Comparison of ENCODE assay signal across 8 cellular contexts in genomic region chr3:52231502-52232278, GRCh38. TPM values are rescaled to one million over a fixed set of nuclear protein-coding genes. Genes with fewer than 3 reads are reported as not detected.
DNase-seq lines count a peak whose midpoint lies in the region; ATAC-seq, FAIRE-seq and TF ChIP-seq lines count a peak whose summit lies in the region.

No MANE protein-coding gene starts in this region.

- WGBS in testis, 2 donors, result 75 to 79% methylated on average over 7 to 28 of the region's 34 CpGs

- no peak for FAIRE-seq in H54 (lab: Jason Lieb, UNC)

- intact Hi-C loops in testis (cut with DNase I; ENCODE audit: low total_unique reads), result no loop called here

- no peaks in the 10 kb centered on the region for H3K36me3 ChIP-seq in testis (ENCODE audit: low read depth, missing control alignments)

- ATAC-seq in omental fat pad (ENCODE audit: low FRiP score), result peak; percentile 11

- peaks cover 11% of the 10 kb centered on the region for H3K4me1 ChIP-seq in testis

- H3K9me3 ChIP-seq in testis, result no peaks in the 10 kb centered on the region

- DNase-seq in AG08396 (ENCODE audit: low spot score), result peak; percentile 82
- peak; percentile 84 for DNase-seq in GM20000 (ENCODE audit: low spot score)
- peak; percentile 35 to 49 for DNase-seq in NOMO-1 (lab: John Stamatoyannopoulos, UW; ENCODE audit: unreplicated experiment in 2 of 2)
- peak; percentile 71 for DNase-seq in activated CD8-positive, alpha-beta memory T cell treated with anti-CD3 and anti-CD28 coated beads, Interleukin-2, amount 50 U/mL, for 24 hours (ENCODE audit: extremely low read depth)
- peak; percentile 79 to 91 for DNase-seq in erythroblast (lab: John Stamatoyannopoulos, UW)
- peak; percentile 49 for DNase-seq in omental fat pad (ENCODE audit: low spot score)
- peak; percentile 73 for DNase-seq in testis
- no peak for DNase-seq in H54 (ENCODE audit: insufficient read length, low spot score)

- H3K27ac ChIP-seq in testis, result no peak overlapping the region

- no peak overlapping the region for H3K4me3 ChIP-seq in testis

- no peaks in the 10 kb centered on the region for H3K27me3 ChIP-seq in testis

- no peak for TF ChIP-seq POLR2A in erythroblast (IDR thresholded peaks at IDR 0.05; ENCODE audit: low read length)
- no peak for TF ChIP-seq POLR2A in testis (IDR thresholded peaks at IDR 0.05)
- TF ChIP-seq POLR2A in H54 (IDR thresholded peaks at IDR 0.05; ENCODE audit: low read depth, low read length), result no peak

- TF ChIP-seq CTCF in GM20000 (IDR thresholded peaks at IDR 0.05; ENCODE audit: extremely low read depth, missing control alignments), result peak; percentile 96
- peak in 1 of 3 donors; percentile 45 for TF ChIP-seq CTCF in omental fat pad (IDR thresholded peaks at IDR 0.05)
- TF ChIP-seq CTCF in testis (IDR thresholded peaks at IDR 0.05), result peak; percentile 66 to 75 (median 68)

RNA-seq across cellular contexts. Expression of gene TLR9, which starts 6.2 kb away (rescaled TPM):
- under 1 TPM in 1 of 4 donors, not detected in 3; 0.19 TPM for total RNA-seq in omental fat pad
- total RNA-seq in testis, result under 1 TPM; 0.08 to 0.25 TPM
- polyA plus RNA-seq in testis (ENCODE audit: insufficient read depth, low read depth, low replicate concordance), result 0.20 TPM

RNA-seq across cellular contexts. Expression of gene TWF2, which starts 7.3 kb away (rescaled TPM):
- total RNA-seq in omental fat pad (100 to 1,000 TPM in 1 of 4 donors, 10 to 100 TPM in 3; 50.1 to 116 (median 78.3) TPM), testis (10 to 100 TPM; 36.5 to 58.1 TPM)
- polyA plus RNA-seq in testis (ENCODE audit: insufficient read depth, low read depth, low replicate concordance), result 30.0 TPM

RNA-seq across cellular contexts. Expression of gene PPM1M, which starts 13.9 kb away (rescaled TPM):
- total RNA-seq in omental fat pad, result 10 to 100 TPM; 17.0 to 32.2 (median 23.9) TPM
- 10 to 100 TPM; 12.9 to 15.2 TPM for total RNA-seq in testis
- polyA plus RNA-seq in testis (ENCODE audit: insufficient read depth, low read depth, low replicate concordance), result 22.2 TPM

RNA-seq across cellular contexts. Expression of gene ALAS1, which starts 33.7 kb away (rescaled TPM):
- total RNA-seq in omental fat pad (10 to 100 TPM; 29.3 to 79.7 (median 31.0) TPM), testis (10 to 100 TPM; 49.9 to 51.4 TPM)
- polyA plus RNA-seq in testis (ENCODE audit: insufficient read depth, low read depth, low replicate concordance), result 54.2 TPM

RNA-seq across cellular contexts. Expression of gene WDR82, which starts 46.8 kb away (rescaled TPM):
- total RNA-seq in omental fat pad, result 10 to 100 TPM; 42.9 to 56.9 (median 51.4) TPM
- total RNA-seq in testis, result 10 to 100 TPM; 76.1 to 85.7 TPM
- 80.9 TPM for polyA plus RNA-seq in testis (ENCODE audit: insufficient read depth, low read depth, low replicate concordance)
